Comparison of ENCODE assay signal across 8 cellular contexts in genomic region chr19:5170329-5170745, GRCh38.
DNase-seq lines count a peak whose midpoint lies in the region; ATAC-seq and TF ChIP-seq lines count a peak whose summit lies in the region.

No MANE protein-coding gene starts in this region.

- peak; percentile 30 for TF ChIP-seq CTCF in RWPE2 (IDR thresholded peaks at IDR 0.05; ENCODE audit: poor library complexity, severe bottlenecking)
- peak; percentile 58 for TF ChIP-seq CTCF in upper lobe of right lung (IDR thresholded peaks at IDR 0.05)

- H3K27me3 ChIP-seq in RWPE2 (ENCODE audit: insufficient read depth, poor library complexity, severe bottlenecking): no peaks in the 10 kb centered on the region
- H3K27me3 ChIP-seq in upper lobe of right lung: no peaks in the 10 kb centered on the region

- intact Hi-C loops in upper lobe of right lung (cut with DNase I): no loop called here

- H3K27me3 Mint-ChIP-seq in naive thymus-derived CD8-positive, alpha-beta T cell: peaks cover 0 to 3% (median 0%) of the 10 kb centered on the region in 5 donors

- H3K36me3 Mint-ChIP-seq in naive thymus-derived CD8-positive, alpha-beta T cell: peaks cover 0 to 3% (median 0%) of the 10 kb centered on the region in 3 donors

- H3K9me3 ChIP-seq in RWPE2 (ENCODE audit: severe bottlenecking) (no peaks in the 10 kb centered on the region), upper lobe of right lung (no peaks in the 10 kb centered on the region)

- peaks cover 0 to 2% (median 0%) of the 10 kb centered on the region in 9 donors for H3K9me3 Mint-ChIP-seq in naive thymus-derived CD8-positive, alpha-beta T cell

- H3K4me3 ChIP-seq in RWPE2 (ENCODE audit: severe bottlenecking): no peak overlapping the region
- H3K4me3 ChIP-seq in upper lobe of right lung: no peak overlapping the region

- ATAC-seq in RWPE2 (ENCODE audit: low read depth): no peak
- ATAC-seq in naive thymus-derived CD8-positive, alpha-beta T cell: peak in 1 of 2 donors; percentile 46
- ATAC-seq in upper lobe of right lung: peak; percentile 77
- ATAC-seq in esophagus mucosa: no peak
- no peak for ATAC-seq in GM21367 (IDR thresholded peaks at IDR 0.05; ENCODE audit: unreplicated experiment)

- DNase-seq in ELF-1 (ENCODE audit: low read depth, low spot score): peak; percentile 65
- DNase-seq in RWPE2 (ENCODE audit: low spot score): no peak
- peak; percentile 17 for DNase-seq in activated naive CD8-positive, alpha-beta T cell treated with anti-CD3 and anti-CD28 coated beads, Interleukin-2, amount 50 U/mL, for 16 hours (ENCODE audit: low read depth, low spot score)
- peak; percentile 24 to 76 (median 44) for DNase-seq in naive thymus-derived CD8-positive, alpha-beta T cell
- peak; percentile 71 for DNase-seq in upper lobe of right lung
- no peak for DNase-seq in NOMO-1 treated with dmso at 0.1 percent for 144 hours (lab: John Stamatoyannopoulos, UW; ENCODE audit: unreplicated experiment)

- peak overlapping the region in 1 of 10 donors; percentile 71 for H3K27ac Mint-ChIP-seq in naive thymus-derived CD8-positive, alpha-beta T cell

- H3K4me1 Mint-ChIP-seq in naive thymus-derived CD8-positive, alpha-beta T cell: peaks cover 0 to 6% (median 4%) of the 10 kb centered on the region in 4 donors

- peaks cover 13% of the 10 kb centered on the region for H3K4me1 ChIP-seq in RWPE2 (ENCODE audit: insufficient read depth, poor library complexity, severe bottlenecking)
- H3K4me1 ChIP-seq in upper lobe of right lung: no peaks in the 10 kb centered on the region

- H3K27ac ChIP-seq in RWPE2 (ENCODE audit: poor library complexity, severe bottlenecking): no peak overlapping the region
- H3K27ac ChIP-seq in upper lobe of right lung: no peak overlapping the region

- peak overlapping the region in 2 of 10 donors; percentile 20 to 39 for H3K4me3 Mint-ChIP-seq in naive thymus-derived CD8-positive, alpha-beta T cell

- no peaks in the 10 kb centered on the region for H3K36me3 ChIP-seq in RWPE2 (ENCODE audit: low read depth)
- H3K36me3 ChIP-seq in upper lobe of right lung: no peaks in the 10 kb centered on the region

- POLR2A ChIA-PET in naive thymus-derived CD8-positive, alpha-beta T cell (lab: Charles Lee): no interaction called here

Comparison
In these comparisons a context has a peak if more than half of its experiments do, and no peak if none do; other contexts are left out.
1. DNase-seq: peak in ELF-1 (single experiment), activated naive CD8-positive, alpha-beta T cell treated with anti-CD3 and anti-CD28 coated beads, Interleukin-2, amount 50 U/mL, for 16 hours (single experiment), naive thymus-derived CD8-positive, alpha-beta T cell (10 of 10) and upper lobe of right lung (single experiment); none in RWPE2 (single experiment) and NOMO-1 treated with dmso at 0.1 percent for 144 hours (single experiment).